Comparison of ENCODE assay signal across 1 cellular context in the genomic region with DNA sequence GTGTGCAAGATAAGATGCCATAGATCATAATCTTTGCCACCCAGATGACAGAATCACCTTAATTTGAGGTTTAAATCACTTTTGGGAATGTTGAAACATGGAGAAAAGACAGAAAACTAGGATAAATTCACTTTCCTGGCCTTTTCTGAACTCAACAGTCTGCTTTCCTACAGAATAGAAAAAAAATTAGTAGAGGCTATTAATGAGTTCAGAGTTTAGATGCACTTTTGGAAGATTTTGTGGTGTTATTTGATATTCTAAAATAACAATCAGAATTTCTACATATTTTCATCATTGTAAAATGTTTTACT.
TF ChIP-seq lines count a peak whose summit lies in the region.

No MANE protein-coding gene starts in this region.

TF ChIP-seq in HCT116, 20 proteins besides CTCF, POLR2A, EP300 and RAD21 (continued from another document):
- TF ChIP-seq, protein P1, sequence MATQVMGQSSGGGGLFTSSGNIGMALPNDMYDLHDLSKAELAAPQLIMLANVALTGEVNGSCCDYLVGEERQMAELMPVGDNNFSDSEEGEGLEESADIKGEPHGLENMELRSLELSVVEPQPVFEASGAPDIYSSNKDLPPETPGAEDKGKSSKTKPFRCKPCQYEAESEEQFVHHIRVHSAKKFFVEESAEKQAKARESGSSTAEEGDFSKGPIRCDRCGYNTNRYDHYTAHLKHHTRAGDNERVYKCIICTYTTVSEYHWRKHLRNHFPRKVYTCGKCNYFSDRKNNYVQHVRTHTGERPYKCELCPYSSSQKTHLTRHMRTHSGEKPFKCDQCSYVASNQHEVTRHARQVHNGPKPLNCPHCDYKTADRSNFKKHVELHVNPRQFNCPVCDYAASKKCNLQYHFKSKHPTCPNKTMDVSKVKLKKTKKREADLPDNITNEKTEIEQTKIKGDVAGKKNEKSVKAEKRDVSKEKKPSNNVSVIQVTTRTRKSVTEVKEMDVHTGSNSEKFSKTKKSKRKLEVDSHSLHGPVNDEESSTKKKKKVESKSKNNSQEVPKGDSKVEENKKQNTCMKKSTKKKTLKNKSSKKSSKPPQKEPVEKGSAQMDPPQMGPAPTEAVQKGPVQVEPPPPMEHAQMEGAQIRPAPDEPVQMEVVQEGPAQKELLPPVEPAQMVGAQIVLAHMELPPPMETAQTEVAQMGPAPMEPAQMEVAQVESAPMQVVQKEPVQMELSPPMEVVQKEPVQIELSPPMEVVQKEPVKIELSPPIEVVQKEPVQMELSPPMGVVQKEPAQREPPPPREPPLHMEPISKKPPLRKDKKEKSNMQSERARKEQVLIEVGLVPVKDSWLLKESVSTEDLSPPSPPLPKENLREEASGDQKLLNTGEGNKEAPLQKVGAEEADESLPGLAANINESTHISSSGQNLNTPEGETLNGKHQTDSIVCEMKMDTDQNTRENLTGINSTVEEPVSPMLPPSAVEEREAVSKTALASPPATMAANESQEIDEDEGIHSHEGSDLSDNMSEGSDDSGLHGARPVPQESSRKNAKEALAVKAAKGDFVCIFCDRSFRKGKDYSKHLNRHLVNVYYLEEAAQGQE (IDR thresholded peaks at IDR 0.05; ENCODE audit: low read depth), result no peak
- TF ChIP-seq EGR1 (IDR thresholded peaks at IDR 0.05; ENCODE audit: low read depth) (no peak), EZH2 (IDR thresholded peaks at IDR 0.05) (no peak), JUND (IDR thresholded peaks at IDR 0.05) (no peak), POLR2AphosphoS5 (IDR thresholded peaks at IDR 0.05; ENCODE audit: low read depth, low read length) (no peak), FOSL1 (IDR thresholded peaks at IDR 0.05; ENCODE audit: low read depth) (no peak), ZFX (IDR thresholded peaks at IDR 0.05) (no peak), EZH2phosphoT487 (IDR thresholded peaks at IDR 0.05; ENCODE audit: borderline replicate concordance) (no peak)
- TF ChIP-seq, protein P2, sequence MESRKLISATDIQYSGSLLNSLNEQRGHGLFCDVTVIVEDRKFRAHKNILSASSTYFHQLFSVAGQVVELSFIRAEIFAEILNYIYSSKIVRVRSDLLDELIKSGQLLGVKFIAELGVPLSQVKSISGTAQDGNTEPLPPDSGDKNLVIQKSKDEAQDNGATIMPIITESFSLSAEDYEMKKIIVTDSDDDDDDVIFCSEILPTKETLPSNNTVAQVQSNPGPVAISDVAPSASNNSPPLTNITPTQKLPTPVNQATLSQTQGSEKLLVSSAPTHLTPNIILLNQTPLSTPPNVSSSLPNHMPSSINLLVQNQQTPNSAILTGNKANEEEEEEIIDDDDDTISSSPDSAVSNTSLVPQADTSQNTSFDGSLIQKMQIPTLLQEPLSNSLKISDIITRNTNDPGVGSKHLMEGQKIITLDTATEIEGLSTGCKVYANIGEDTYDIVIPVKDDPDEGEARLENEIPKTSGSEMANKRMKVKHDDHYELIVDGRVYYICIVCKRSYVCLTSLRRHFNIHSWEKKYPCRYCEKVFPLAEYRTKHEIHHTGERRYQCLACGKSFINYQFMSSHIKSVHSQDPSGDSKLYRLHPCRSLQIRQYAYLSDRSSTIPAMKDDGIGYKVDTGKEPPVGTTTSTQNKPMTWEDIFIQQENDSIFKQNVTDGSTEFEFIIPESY (IDR thresholded peaks at IDR 0.05; ENCODE audit: extremely low read depth, insufficient replicate concordance, low read length), result no peak
